Comparison of ENCODE assay signal across 19 cellular contexts in genomic region chr15:100002091-100002620, GRCh38.
DNase-seq lines count a peak whose midpoint lies in the region; ATAC-seq and TF ChIP-seq lines count a peak whose summit lies in the region.
"Had no signal": no experiment of that assay in that cellular context is flagged by ENCODE, and none has a peak within 500 bp of the region (broad histone marks: within the 10 kb centered on the region; RNA-seq: fewer than 3 reads in every experiment).

No MANE protein-coding gene starts in this region.

- intact Hi-C loops in Right ventricle myocardium inferior (cut with DNase I), result no loop called here
- intact Hi-C loops in right cardiac atrium (cut with DNase I), result no loop called here

- H3K27ac Mint-ChIP-seq in endodermal cell (no peak overlapping the region), neural crest cell (ENCODE audit: unreplicated experiment) (peak overlapping the region; percentile 70)

- no peaks in the 10 kb centered on the region for H3K36me3 Mint-ChIP-seq in endodermal cell (ENCODE audit: low read depth)
- no peaks in the 10 kb centered on the region for H3K36me3 Mint-ChIP-seq in neural crest cell (ENCODE audit: low read depth)

- DNase-seq in Right ventricle myocardium inferior (ENCODE audit: missing footprints) (peak; percentile 34), right cardiac atrium (no peak), endodermal cell (no peak), neural crest cell (ENCODE audit: low read depth, low spot score) (peak; percentile 45), retina (no peak)
- DNase-seq: BE2C; CD4-positive, CD25-positive, alpha-beta regulatory T cell; COR-L47; GM23248; IMR-90; NCI-H1417 treated with DMSO at 0.1 percent for 48 hours; NCI-H187 treated with DMSO at 0.1 percent for 48 hours; NCI-H226; NCI-H524; NCI-H82; SJCRH30 had no signal

- no peaks in the 10 kb centered on the region for H3K9me3 ChIP-seq in right cardiac atrium (ENCODE audit: control insufficient read depth, low read length)
- H3K9me3 ChIP-seq in endodermal cell (ENCODE audit: control insufficient read depth, low read length), result no peaks in the 10 kb centered on the region
- H3K9me3 ChIP-seq: BE2C, SJCRH30 had no signal

- ATAC-seq in Right ventricle myocardium inferior (no peak), right cardiac atrium (no peak), HG02938 (IDR thresholded peaks at IDR 0.05; ENCODE audit: unreplicated experiment) (no peak), HG03354 (IDR thresholded peaks at IDR 0.05; ENCODE audit: poor library complexity, severe bottlenecking, unreplicated experiment) (no peak)

- H3K27me3 ChIP-seq in right cardiac atrium (ENCODE audit: control insufficient read depth, insufficient read depth), result no peaks in the 10 kb centered on the region
- H3K27me3 ChIP-seq in endodermal cell (ENCODE audit: control insufficient read depth, insufficient read depth, low read length, poor library complexity, severe bottlenecking), result no peaks in the 10 kb centered on the region
- H3K27me3 ChIP-seq: BE2C, SJCRH30 had no signal

- H3K36me3 ChIP-seq in endodermal cell (ENCODE audit: control insufficient read depth, insufficient read depth, low read length), result no peaks in the 10 kb centered on the region
- H3K36me3 ChIP-seq: BE2C, SJCRH30 had no signal

- TF ChIP-seq CTCF in endodermal cell (conservative IDR thresholded peaks at IDR 0.05) (no peak), neural crest cell (conservative IDR thresholded peaks at IDR 0.05) (no peak)

- no peak overlapping the region for H3K4me3 Mint-ChIP-seq in endodermal cell
- peak overlapping the region; percentile 13 for H3K4me3 Mint-ChIP-seq in neural crest cell
- H3K4me3 Mint-ChIP-seq: CD4-positive, CD25-positive, alpha-beta regulatory T cell had no signal

- H3K4me1 Mint-ChIP-seq in endodermal cell (peaks cover 9% of the 10 kb centered on the region), neural crest cell (peaks cover 34% of the 10 kb centered on the region)
- H3K4me1 Mint-ChIP-seq: CD4-positive, CD25-positive, alpha-beta regulatory T cell had no signal

- H3K9ac ChIP-seq in endodermal cell (ENCODE audit: extremely low read depth, low read length, poor library complexity, severe bottlenecking), result no peak overlapping the region
- H3K9ac ChIP-seq: GM23248 had no signal

- H3K27me3 Mint-ChIP-seq in endodermal cell (ENCODE audit: insufficient read depth), result peaks cover 2% of the 10 kb centered on the region
- no peaks in the 10 kb centered on the region for H3K27me3 Mint-ChIP-seq in neural crest cell (ENCODE audit: low read depth)
- H3K27me3 Mint-ChIP-seq: CD4-positive, CD25-positive, alpha-beta regulatory T cell had no signal

- WGBS in right cardiac atrium, result 76% methylated on average over 16 of the region's 16 CpGs
- 76 to 80% methylated on average over 15 to 16 of the region's 16 CpGs for WGBS in endodermal cell (ENCODE audit: insufficient coverage in 1 of 2, insufficient read length in 1 of 2), 2 experiments

- H3K27ac ChIP-seq in right cardiac atrium (ENCODE audit: low read length), result no peak overlapping the region
- H3K27ac ChIP-seq in endodermal cell (ENCODE audit: low read depth, low read length), result peak overlapping the region; percentile 60
- H3K27ac ChIP-seq: GM23248, RWPE1, SJCRH30 had no signal

- H3K4me1 ChIP-seq in right cardiac atrium (ENCODE audit: control insufficient read depth, insufficient read depth, low read length) (no peaks in the 10 kb centered on the region), endodermal cell (ENCODE audit: control insufficient read depth, insufficient read depth, low read length) (no peaks in the 10 kb centered on the region)
- H3K4me1 ChIP-seq: SJCRH30 had no signal

- H3K4me3 ChIP-seq in right cardiac atrium (ENCODE audit: low read length) (no peak overlapping the region), endodermal cell (ENCODE audit: low read length) (no peak overlapping the region)
- H3K4me3 ChIP-seq: GM23248, SJCRH30 had no signal

- no peaks in the 10 kb centered on the region for H3K9me3 Mint-ChIP-seq in endodermal cell
- no peaks in the 10 kb centered on the region for H3K9me3 Mint-ChIP-seq in neural crest cell

Comparison
In these comparisons a context has a peak if more than half of its experiments do, and no peak if none do; other contexts are left out.
1. DNase-seq: peak in Right ventricle myocardium inferior (single experiment) and neural crest cell (single experiment); none in right cardiac atrium (0 of 3), endodermal cell (single experiment) and retina (single experiment).